Comparison of ENCODE assay signal across 8 cellular contexts in the genomic region with DNA sequence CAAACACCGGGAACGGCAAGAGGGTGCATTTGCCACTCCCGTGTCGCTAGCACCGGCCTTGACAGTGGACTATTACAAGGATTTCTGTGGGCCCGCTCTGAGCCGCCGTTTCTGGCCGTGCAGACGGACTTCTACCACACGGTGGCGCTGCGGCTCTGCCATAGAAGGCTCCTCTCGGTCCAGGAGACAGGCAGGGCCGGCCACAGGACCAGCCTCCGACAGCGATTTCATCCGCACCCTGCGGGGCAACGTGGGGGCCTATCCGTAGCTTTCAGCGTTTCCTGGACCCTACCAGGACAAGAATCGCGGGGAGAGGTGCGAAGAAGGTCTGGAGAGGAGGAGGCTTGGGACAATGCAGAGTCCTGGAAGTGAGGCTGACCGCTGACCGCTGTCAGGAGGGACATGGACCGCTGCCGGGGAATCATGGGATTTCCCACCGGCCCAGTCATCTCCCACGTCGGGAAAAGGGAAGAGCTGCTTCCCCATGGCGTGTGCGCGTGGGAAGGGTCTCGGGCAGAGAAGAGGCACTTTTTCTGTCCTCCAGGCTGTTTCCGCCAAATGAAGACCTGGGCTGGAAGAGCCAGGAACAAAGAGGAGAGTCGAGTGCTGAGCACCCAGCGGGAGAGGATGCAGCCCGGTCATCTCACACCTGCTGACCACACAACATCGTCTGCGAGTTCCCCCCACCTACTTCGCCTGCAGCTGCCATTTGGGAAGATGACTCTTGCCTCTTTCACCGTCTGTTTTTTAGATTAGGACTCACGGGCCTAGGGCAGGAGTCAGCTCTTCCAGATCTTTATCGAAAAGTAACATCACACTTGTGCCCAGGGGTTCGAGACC. TPM values are rescaled to one million over a fixed set of nuclear protein-coding genes. Genes with fewer than 3 reads are reported as not detected.
DNase-seq lines count a peak whose midpoint lies in the region; TF ChIP-seq lines count a peak whose summit lies in the region.

No MANE protein-coding gene starts in this region.

- peaks cover 16% of the 10 kb centered on the region for H3K27me3 Mint-ChIP-seq in T-helper 1 cell treated with Interleukin-12 subunit alpha and Interleukin-12 subunit beta and Interleukin-4 antibody, amounts not matched to agents 30 μg/mL and 1 μg/mL, for 36 hours (ENCODE audit: low read depth)

- H3K4me1 ChIP-seq in HEK293 (ENCODE audit: control insufficient read depth, insufficient read depth, low read length) (no peaks in the 10 kb centered on the region), right atrium auricular region (peaks cover 0 to 29% of the 10 kb centered on the region in 2 donors)

- no peaks in the 10 kb centered on the region for H3K27me3 ChIP-seq in right atrium auricular region

- H3K9me3 ChIP-seq in HEK293 (ENCODE audit: control insufficient read depth, insufficient read depth, low read depth, low read length) (no peaks in the 10 kb centered on the region), right atrium auricular region (no peaks in the 10 kb centered on the region)

- H3K27ac ChIP-seq in HEK293 (ENCODE audit: extremely low read depth, low read depth, low read length) (no peak overlapping the region), right atrium auricular region (peak overlapping the region; percentile 56 to 62)

- H3K9me3 Mint-ChIP-seq in T-helper 1 cell treated with Interleukin-12 subunit alpha and Interleukin-12 subunit beta and Interleukin-4 antibody, amounts not matched to agents 30 μg/mL and 1 μg/mL, for 36 hours: no peaks in the 10 kb centered on the region

- no peaks in the 10 kb centered on the region for H3K36me3 Mint-ChIP-seq in T-helper 1 cell treated with Interleukin-12 subunit alpha and Interleukin-12 subunit beta and Interleukin-4 antibody, amounts not matched to agents 30 μg/mL and 1 μg/mL, for 36 hours (ENCODE audit: low read depth)

- CTCF ChIA-PET in HEK293 (lab: Yijun Ruan, JAX): interaction anchor here (0.6 to 3.8 kb wide), 55 partner anchors 8 to 982 kb away, joined by 3 to 32 read pairs (median 4); no protein-coding TSS in a partner anchor

- peak overlapping the region; percentile 52 for H3K4me3 Mint-ChIP-seq in T-helper 1 cell treated with Interleukin-12 subunit alpha and Interleukin-12 subunit beta and Interleukin-4 antibody, amounts not matched to agents 30 μg/mL and 1 μg/mL, for 36 hours

- no peaks in the 10 kb centered on the region for H3K36me3 ChIP-seq in HEK293 (ENCODE audit: control insufficient read depth in 2 of 2, insufficient read depth in 1 of 2, low read length in 2 of 2)
- no peaks in the 10 kb centered on the region for H3K36me3 ChIP-seq in right atrium auricular region

- H3K4me3 ChIP-seq in HEK293 (ENCODE audit: low read depth, low read length) (peak overlapping the region; percentile 26), right atrium auricular region (peak overlapping the region; percentile 21 to 41)

- POLR2A ChIA-PET in HEK293 (lab: Yijun Ruan, JAX): interaction anchor here (0.8 kb wide), 1 partner anchor 23 kb away, joined by 3 read pairs; no protein-coding TSS in a partner anchor

- peaks cover 11% of the 10 kb centered on the region for H3K4me1 Mint-ChIP-seq in T-helper 1 cell treated with Interleukin-12 subunit alpha and Interleukin-12 subunit beta and Interleukin-4 antibody, amounts not matched to agents 30 μg/mL and 1 μg/mL, for 36 hours (ENCODE audit: low read depth)

- peak; percentile 90 for TF ChIP-seq CTCF in HEK293 (tag by site-specific recombination; IDR thresholded peaks at IDR 0.05)
- peak; percentile 84 to 94 for TF ChIP-seq CTCF in right atrium auricular region (IDR thresholded peaks at IDR 0.05)

- peak; percentile 74 for DNase-seq in DMS53 treated with DMSO at 0.1 percent for 48 hours (lab: John Stamatoyannopoulos, UW; ENCODE audit: unreplicated experiment)
- DNase-seq in NCI-H1417 treated with DMSO at 0.1 percent for 48 hours (lab: John Stamatoyannopoulos, UW): peak; percentile 49
- DNase-seq in amniotic epithelial cell (ENCODE audit: low read depth): peak; percentile 62
- DNase-seq in right atrium auricular region (ENCODE audit: low spot score): peak; percentile 95
- DNase-seq in putamen (ENCODE audit: low spot score): peak; percentile 80
- peak; percentile 91 for DNase-seq in ureter (ENCODE audit: low spot score)

- H3K27ac Mint-ChIP-seq in T-helper 1 cell treated with Interleukin-12 subunit alpha and Interleukin-12 subunit beta and Interleukin-4 antibody, amounts not matched to agents 30 μg/mL and 1 μg/mL, for 36 hours: no peak overlapping the region

TF ChIP-seq in HEK293, 187 proteins besides CTCF, POLR2A, EP300 and RAD21 (continues in another document):
- no peak for TF ChIP-seq ZNF600 (tag by site-specific recombination; IDR thresholded peaks at IDR 0.05)
- TF ChIP-seq ZNF132 (tag by site-specific recombination; IDR thresholded peaks at IDR 0.05; ENCODE audit: borderline replicate concordance): no peak
- TF ChIP-seq TRIM28 (IDR thresholded peaks at IDR 0.05; ENCODE audit: borderline replicate concordance, low read length): no peak
- peak; percentile 37; the same call in 1 of the 2 replicates for TF ChIP-seq ZNF76 (tag by site-specific recombination; IDR thresholded peaks at IDR 0.05; ENCODE audit: borderline replicate concordance, low read depth)
- no peak for TF ChIP-seq ZNF175 (tag by site-specific recombination; IDR thresholded peaks at IDR 0.05)
- TF ChIP-seq ZNF391 (tag by site-specific recombination; IDR thresholded peaks at IDR 0.05; ENCODE audit: borderline replicate concordance, low read depth): no peak
- no peak for TF ChIP-seq ZSCAN16 (tag by site-specific recombination; IDR thresholded peaks at IDR 0.05)
- no peak for TF ChIP-seq ATF2 (tag by site-specific recombination; IDR thresholded peaks at IDR 0.05; ENCODE audit: low read depth)
- TF ChIP-seq ZNF571 (tag by site-specific recombination; IDR thresholded peaks at IDR 0.05): no peak
- no peak for TF ChIP-seq ZNF626 (tag by site-specific recombination; IDR thresholded peaks at IDR 0.05)
- TF ChIP-seq GLIS2 (tag by site-specific recombination; IDR thresholded peaks at IDR 0.05): peak; percentile 72
- no peak for TF ChIP-seq ZNF239 (tag by site-specific recombination; IDR thresholded peaks at IDR 0.05)
- TF ChIP-seq RBAK (tag by site-specific recombination; IDR thresholded peaks at IDR 0.05): no peak
- TF ChIP-seq ZNF677 (tag by site-specific recombination; IDR thresholded peaks at IDR 0.05): no peak
- no peak for TF ChIP-seq ZNF2 (tag by site-specific recombination; IDR thresholded peaks at IDR 0.05)
- no peak for TF ChIP-seq SCRT2 (tag by site-specific recombination; IDR thresholded peaks at IDR 0.05)
- no peak for TF ChIP-seq ZNF174 (tag by site-specific recombination; IDR thresholded peaks at IDR 0.05)
- no peak for TF ChIP-seq ZNF544 (tag by site-specific recombination; IDR thresholded peaks at IDR 0.05)
- TF ChIP-seq, protein P1, sequence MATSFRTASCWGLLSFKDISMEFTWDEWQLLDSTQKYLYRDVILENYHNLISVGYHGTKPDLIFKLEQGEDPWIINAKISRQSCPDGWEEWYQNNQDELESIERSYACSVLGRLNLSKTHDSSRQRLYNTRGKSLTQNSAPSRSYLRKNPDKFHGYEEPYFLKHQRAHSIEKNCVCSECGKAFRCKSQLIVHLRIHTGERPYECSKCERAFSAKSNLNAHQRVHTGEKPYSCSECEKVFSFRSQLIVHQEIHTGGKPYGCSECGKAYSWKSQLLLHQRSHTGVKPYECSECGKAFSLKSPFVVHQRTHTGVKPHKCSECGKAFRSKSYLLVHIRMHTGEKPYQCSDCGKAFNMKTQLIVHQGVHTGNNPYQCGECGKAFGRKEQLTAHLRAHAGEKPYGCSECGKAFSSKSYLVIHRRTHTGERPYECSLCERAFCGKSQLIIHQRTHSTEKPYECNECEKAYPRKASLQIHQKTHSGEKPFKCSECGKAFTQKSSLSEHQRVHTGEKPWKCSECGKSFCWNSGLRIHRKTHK (tag by site-specific recombination; IDR thresholded peaks at IDR 0.05): no peak
- TF ChIP-seq ZFP69B (tag by site-specific recombination; IDR thresholded peaks at IDR 0.05): peak; percentile 87
- peak; percentile 39 for TF ChIP-seq ZNF623 (tag by site-specific recombination; IDR thresholded peaks at IDR 0.05)
- peak; percentile 59 for TF ChIP-seq ZBTB17 (tag by site-specific recombination; IDR thresholded peaks at IDR 0.05)
- TF ChIP-seq SETDB1 (IDR thresholded peaks at IDR 0.05; ENCODE audit: insufficient read length, low read length): no peak
- peak; percentile 83 for TF ChIP-seq ZNF654 (tag by site-specific recombination; IDR thresholded peaks at IDR 0.05; ENCODE audit: low read depth)
- no peak for TF ChIP-seq ZBTB49 (tag by site-specific recombination; IDR thresholded peaks at IDR 0.05; ENCODE audit: low read depth)

RNA-seq across cellular contexts. Expression of gene HAAO, which starts 35.5 kb away (rescaled TPM):
- total RNA-seq in right atrium auricular region: 1 to 10 TPM; 1.4 to 2.6 TPM
- total RNA-seq in ureter: 14.1 TPM
